In the genomic region with DNA sequence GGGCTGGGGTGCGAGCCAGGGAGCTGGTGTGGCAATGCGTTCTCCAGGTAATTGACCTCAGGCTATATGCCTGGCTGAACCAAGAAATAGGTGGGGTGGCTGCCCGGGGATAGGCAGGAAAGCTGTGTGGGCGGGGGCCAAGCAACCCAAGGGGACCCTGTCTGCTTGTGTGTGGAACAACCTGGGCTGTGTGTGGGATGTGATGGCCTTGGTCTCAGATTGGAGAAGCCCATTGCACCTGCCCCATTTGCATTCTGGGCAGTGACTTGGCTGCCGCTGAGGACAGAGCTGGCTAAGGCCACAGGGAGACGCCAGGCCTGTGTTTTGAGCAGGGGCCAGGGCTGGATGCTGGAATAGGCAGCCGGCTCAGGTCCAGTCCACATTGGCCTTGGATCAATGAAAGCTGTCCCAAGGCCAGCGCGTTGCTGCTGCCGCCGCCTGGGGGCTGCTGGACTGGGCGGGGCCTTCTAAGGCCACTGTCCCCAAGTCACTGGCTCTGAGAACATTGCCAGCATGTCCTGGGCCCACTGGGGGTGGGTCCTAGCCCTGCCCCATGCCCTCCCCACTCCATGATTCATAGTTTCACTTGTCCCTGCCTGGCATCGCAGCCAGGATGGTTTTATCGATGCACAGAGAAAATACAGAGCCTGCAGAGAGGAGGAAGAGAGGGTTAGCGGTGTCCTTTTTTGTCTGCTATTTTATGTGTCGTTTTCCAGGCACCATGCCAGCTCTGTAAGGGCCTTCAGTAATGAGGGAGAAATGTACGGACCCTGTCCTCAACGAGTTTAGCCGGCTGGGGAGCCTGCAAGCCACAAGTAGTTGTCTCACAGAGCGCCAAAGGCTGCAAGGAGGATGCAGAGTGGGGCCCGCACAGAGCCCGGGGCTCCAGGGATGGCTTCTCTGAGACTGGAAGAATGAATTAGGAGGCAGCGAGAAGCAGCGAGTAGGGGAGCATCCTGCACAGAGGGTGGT, we compare ENCODE assay signal across 11 cellular contexts. TPM values are rescaled to one million over a fixed set of nuclear protein-coding genes. Genes with fewer than 3 reads are reported as not detected.
DNase-seq lines count a peak whose midpoint lies in the region; ATAC-seq and TF ChIP-seq lines count a peak whose summit lies in the region.
"Had no signal": no experiment of that assay in that cellular context is flagged by ENCODE, and none has a peak within 500 bp of the region (broad histone marks: within the 10 kb centered on the region; RNA-seq: fewer than 3 reads in every experiment).

No MANE protein-coding gene starts in this region.

- H3K79me1 ChIP-seq in neuronal stem cell (ENCODE audit: low read depth, low read length): no peaks in the 10 kb centered on the region

- intact Hi-C loops in Caco-2 (cut with micrococcal nuclease; ENCODE audit: unreplicated experiment): no loop called here

- H3K4ac ChIP-seq in neuronal stem cell (ENCODE audit: low read length): no peak overlapping the region

- CTCF ChIA-PET in Caco-2 (lab: Charles Lee): no interaction called here

- H3K4me1 ChIP-seq in neuronal stem cell (ENCODE audit: control insufficient read depth in 2 of 2, insufficient read depth in 1 of 2, low read depth in 1 of 2, low read length in 2 of 2) (peaks cover 2 to 5% of the 10 kb centered on the region in 2 donors), Caco-2 (no peaks in the 10 kb centered on the region)

- DNase-seq in AG20443 (ENCODE audit: low spot score): peak; percentile 31
- DNase-seq in NCI-H748 treated with DMSO at 0.1 percent for 48 hours (lab: John Stamatoyannopoulos, UW): peak; percentile 10
- DNase-seq in fibroblast of the aortic adventitia (ENCODE audit: low read depth): peak; percentile 45
- no peak for DNase-seq in neuronal stem cell (ENCODE audit: low spot score)
- DNase-seq in Caco-2: no peak
- DNase-seq in NCI-H226: no peak
- DNase-seq in 8988T: no peak
- DNase-seq: activated CD4-positive, alpha-beta T cell treated with anti-CD3 and anti-CD28 coated beads for 4 hours had no signal

- peak overlapping the region; percentile 52 for H2AK5ac ChIP-seq in neuronal stem cell (ENCODE audit: low read depth, low read length)

- POLR2A ChIA-PET in Caco-2 (lab: Charles Lee): no interaction called here

- H3K36me3 ChIP-seq in neuronal stem cell (replicated peaks in 1 of 2; ENCODE audit: control insufficient read depth in 2 of 2, insufficient read depth in 2 of 2, low read length in 2 of 2) (no peaks in the 10 kb centered on the region), Caco-2 (ENCODE audit: control insufficient read depth, insufficient read depth, low read length) (peaks cover 1% of the 10 kb centered on the region; the same call in 1 of the 2 replicates)
- H3K36me3 ChIP-seq: BLaER1 had no signal

- H3K18ac ChIP-seq in neuronal stem cell (ENCODE audit: low read length): peak overlapping the region; percentile 32

- peak overlapping the region; percentile 74 for H3K9ac ChIP-seq in neuronal stem cell (ENCODE audit: low read depth, low read length, poor library complexity)
- H3K9ac ChIP-seq: BLaER1 had no signal

- no peak for ATAC-seq in GM21619 (IDR thresholded peaks at IDR 0.05; ENCODE audit: unreplicated experiment)

- no TSS peak for BruUV-seq in Caco-2 (replicated peaks; lab: Mats Ljungman, UMichigan)

- H3K27ac ChIP-seq in neuronal stem cell (replicated peaks; ENCODE audit: low read length): no peak overlapping the region
- H3K27ac ChIP-seq: BLaER1 had no signal

- H3K23ac ChIP-seq in neuronal stem cell (ENCODE audit: low read depth, low read length, poor library complexity): peak overlapping the region; percentile 44

- H3K9me3 ChIP-seq in neuronal stem cell (replicated peaks in 1 of 2; ENCODE audit: control insufficient read depth in 2 of 2, insufficient read depth in 1 of 2, low read depth in 1 of 2, low read length in 2 of 2): peaks cover 0 to 2% of the 10 kb centered on the region in 2 donors
- H3K9me3 ChIP-seq in Caco-2: no peaks in the 10 kb centered on the region
- H3K9me3 ChIP-seq: BLaER1 had no signal

- no peak overlapping the region for H3K14ac ChIP-seq in neuronal stem cell (ENCODE audit: low read length)

- H3K9me3 Mint-ChIP-seq in Caco-2 (ENCODE audit: unreplicated experiment): no peaks in the 10 kb centered on the region

- no peak overlapping the region for H3K4me3 Mint-ChIP-seq in Caco-2 (ENCODE audit: unreplicated experiment)
- H3K4me3 Mint-ChIP-seq: memory B cell had no signal

- TF ChIP-seq CTCF in fibroblast of the aortic adventitia (IDR thresholded peaks at IDR 0.05; ENCODE audit: insufficient read depth, low read length) (peak; percentile 24), Caco-2 (IDR thresholded peaks at IDR 0.05; ENCODE audit: insufficient read depth in 1 of 2, low read depth in 1 of 2, low read length in 1 of 2, severe bottlenecking in 1 of 2, unreplicated experiment in 1 of 2) (no peak)

- peak overlapping the region; percentile 66 for H2BK12ac ChIP-seq in neuronal stem cell (ENCODE audit: low read length)

- H3K4me3 ChIP-seq in fibroblast of the aortic adventitia (ENCODE audit: low read depth, low read length): no peak overlapping the region
- H3K4me3 ChIP-seq in neuronal stem cell (ENCODE audit: low read length in 2 of 2): no peak overlapping the region
- no peak overlapping the region for H3K4me3 ChIP-seq in Caco-2 (ENCODE audit: low read depth, low read length)
- H3K4me3 ChIP-seq: BLaER1 had no signal

- no peaks in the 10 kb centered on the region for H3K27me3 ChIP-seq in neuronal stem cell (ENCODE audit: control insufficient read depth in 3 of 3, insufficient read depth in 3 of 3, low read depth in 1 of 3, low read length in 3 of 3)
- no peaks in the 10 kb centered on the region for H3K27me3 ChIP-seq in Caco-2 (replicated peaks; ENCODE audit: control insufficient read depth, insufficient read depth, low read length)
- H3K27me3 ChIP-seq: BLaER1 had no signal

- H3K27me3 Mint-ChIP-seq in Caco-2 (ENCODE audit: insufficient read depth, unreplicated experiment): no peaks in the 10 kb centered on the region

- H3K4me2 ChIP-seq in neuronal stem cell (ENCODE audit: insufficient read depth, low read length, poor library complexity, severe bottlenecking): no peak overlapping the region
- H3K4me2 ChIP-seq: BLaER1 had no signal

- H2AFZ ChIP-seq in neuronal stem cell (ENCODE audit: low read length): no peak overlapping the region

- H2BK5ac ChIP-seq in neuronal stem cell (ENCODE audit: low read length): no peak overlapping the region

- no peak overlapping the region for H3K27ac Mint-ChIP-seq in Caco-2 (ENCODE audit: unreplicated experiment)
- H3K27ac Mint-ChIP-seq: memory B cell had no signal

- H3K36me3 Mint-ChIP-seq in Caco-2 (ENCODE audit: insufficient read depth, unreplicated experiment): peaks cover 29% of the 10 kb centered on the region

- no CpG with 5 or more reads among the region's 24 CpGs for WGBS in neuronal stem cell (ENCODE audit: extremely low coverage in 2 of 2, insufficient read length in 2 of 2, insufficient replicate concordance in 1 of 2), 2 donors

- H2BK120ac ChIP-seq in neuronal stem cell (ENCODE audit: low read depth, low read length): no peak overlapping the region

- no peak overlapping the region for H4K8ac ChIP-seq in neuronal stem cell (ENCODE audit: low read depth, low read length)

- no peak overlapping the region for H4K91ac ChIP-seq in neuronal stem cell (ENCODE audit: low read depth, low read length, poor library complexity)

- H2BK15ac ChIP-seq in neuronal stem cell (ENCODE audit: low read length): no peak overlapping the region

- no peaks in the 10 kb centered on the region for H3K4me1 Mint-ChIP-seq in Caco-2 (ENCODE audit: low read depth, unreplicated experiment)

RNA-seq across cellular contexts. Expression of a gene that starts 43.9 kb away (rescaled TPM):
- total RNA-seq in fibroblast of the aortic adventitia (ENCODE audit: low replicate concordance): 0.09 TPM in 1 of 2 replicates, not detected in the other
- 1.4 TPM for polyA plus RNA-seq in neuronal stem cell (2013, experiment 1 of 2)
- 1.7 TPM for polyA plus RNA-seq in neuronal stem cell (2013, experiment 2 of 2)
- 37.9 and 54.9 TPM in 2 replicates for total RNA-seq in Caco-2 (2022)

Comparison
In these comparisons a context has a peak if more than half of its experiments do, and no peak if none do; other contexts are left out.
1. DNase-seq: peak in AG20443 (single experiment), NCI-H748 treated with DMSO at 0.1 percent for 48 hours (single experiment) and fibroblast of the aortic adventitia (single experiment); none in neuronal stem cell (single experiment), Caco-2 (0 of 2), NCI-H226 (single experiment) and 8988T (single experiment).
2. RNA of a gene that starts 43.9 kb away (total RNA-seq): 37.9 to 54.9 TPM in Caco-2; 0.09 TPM in fibroblast of the aortic adventitia; every median in the first group is over 10 times any median in the second.